Comparison of ENCODE assay signal across 1 cellular context in the genomic region with DNA sequence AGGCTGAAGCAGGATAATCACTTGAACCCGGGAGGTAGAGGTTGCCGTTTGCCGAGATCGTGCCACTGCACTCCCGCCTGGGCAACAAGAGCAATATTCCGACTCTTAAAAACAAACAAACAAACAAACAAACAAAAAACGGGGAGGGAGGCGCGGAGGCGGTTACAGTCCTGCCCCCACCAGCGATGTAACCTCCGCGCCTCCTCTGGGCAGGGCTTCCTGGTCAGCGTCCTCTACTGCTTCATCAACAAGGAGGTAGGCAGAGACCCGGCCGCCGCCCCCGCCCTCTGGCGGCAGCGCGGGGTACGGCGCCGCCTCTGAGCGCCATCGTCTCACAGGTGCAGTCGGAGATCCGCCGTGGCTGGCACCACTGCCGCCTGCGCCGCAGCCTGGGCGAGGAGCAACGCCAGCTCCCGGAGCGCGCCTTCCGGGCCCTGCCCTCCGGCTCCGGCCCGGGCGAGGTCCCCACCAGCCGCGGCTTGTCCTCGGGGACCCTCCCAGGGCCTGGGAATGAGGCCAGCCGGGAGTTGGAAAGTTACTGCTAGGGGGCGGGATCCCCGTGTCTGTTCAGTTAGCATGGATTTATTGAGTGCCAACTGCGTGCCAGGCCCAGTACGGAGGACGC.
TF ChIP-seq lines count a peak whose summit lies in the region.

No MANE protein-coding gene starts in this region.

TF ChIP-seq in HepG2, 621 proteins besides CTCF, POLR2A, EP300 and RAD21 (continued from another document and continues in another):
- TF ChIP-seq, protein P1, sequence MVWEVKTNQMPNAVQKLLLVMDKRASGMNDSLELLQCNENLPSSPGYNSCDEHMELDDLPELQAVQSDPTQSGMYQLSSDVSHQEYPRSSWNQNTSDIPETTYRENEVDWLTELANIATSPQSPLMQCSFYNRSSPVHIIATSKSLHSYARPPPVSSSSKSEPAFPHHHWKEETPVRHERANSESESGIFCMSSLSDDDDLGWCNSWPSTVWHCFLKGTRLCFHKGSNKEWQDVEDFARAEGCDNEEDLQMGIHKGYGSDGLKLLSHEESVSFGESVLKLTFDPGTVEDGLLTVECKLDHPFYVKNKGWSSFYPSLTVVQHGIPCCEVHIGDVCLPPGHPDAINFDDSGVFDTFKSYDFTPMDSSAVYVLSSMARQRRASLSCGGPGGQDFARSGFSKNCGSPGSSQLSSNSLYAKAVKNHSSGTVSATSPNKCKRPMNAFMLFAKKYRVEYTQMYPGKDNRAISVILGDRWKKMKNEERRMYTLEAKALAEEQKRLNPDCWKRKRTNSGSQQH (CRISPR knock-in tag; IDR thresholded peaks at IDR 0.05; ENCODE audit: low read depth): 0 out of 2 replicates have a peak, but pooled peaks have one; percentile 51
- TF ChIP-seq, protein P2, sequence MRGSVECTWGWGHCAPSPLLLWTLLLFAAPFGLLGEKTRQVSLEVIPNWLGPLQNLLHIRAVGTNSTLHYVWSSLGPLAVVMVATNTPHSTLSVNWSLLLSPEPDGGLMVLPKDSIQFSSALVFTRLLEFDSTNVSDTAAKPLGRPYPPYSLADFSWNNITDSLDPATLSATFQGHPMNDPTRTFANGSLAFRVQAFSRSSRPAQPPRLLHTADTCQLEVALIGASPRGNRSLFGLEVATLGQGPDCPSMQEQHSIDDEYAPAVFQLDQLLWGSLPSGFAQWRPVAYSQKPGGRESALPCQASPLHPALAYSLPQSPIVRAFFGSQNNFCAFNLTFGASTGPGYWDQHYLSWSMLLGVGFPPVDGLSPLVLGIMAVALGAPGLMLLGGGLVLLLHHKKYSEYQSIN (CRISPR knock-in tag; IDR thresholded peaks at IDR 0.05; ENCODE audit: borderline replicate concordance): no peak
- TF ChIP-seq FOXP1 (IDR thresholded peaks at IDR 0.05) (0 out of 2 replicates have a peak, but pooled peaks have one; percentile 44), FOXP1 (CRISPR knock-in tag; IDR thresholded peaks at IDR 0.05) (peak; percentile 62; the same call in 1 of the 2 replicates), ZNF792 (CRISPR knock-in tag; IDR thresholded peaks at IDR 0.05) (0 out of 2 replicates have a peak, but pooled peaks have one; percentile 30), SIN3A (IDR thresholded peaks at IDR 0.05; ENCODE audit: borderline replicate concordance, low read depth, low read length) (0 out of 2 replicates have a peak, but pooled peaks have one; percentile 1), HOXA3 (CRISPR knock-in tag; IDR thresholded peaks at IDR 0.05) (peak; percentile 75), ZNF550 (CRISPR knock-in tag; IDR thresholded peaks at IDR 0.05; ENCODE audit: borderline replicate concordance) (0 out of 2 replicates have a peak, but pooled peaks have one; percentile 12), CBFB (CRISPR knock-in tag; IDR thresholded peaks at IDR 0.05) (peak; percentile 58; the same call in 1 of the 2 replicates), RBFOX2 (IDR thresholded peaks at IDR 0.05; ENCODE audit: low read depth, low read length) (peak; percentile 69), XRCC5 (optimal IDR thresholded peaks at IDR 0.05; ENCODE audit: low read length) (peak; percentile 96), KAT2B (IDR thresholded peaks at IDR 0.05; ENCODE audit: borderline replicate concordance, low read depth, low read length) (no peak), POGZ (CRISPR knock-in tag; IDR thresholded peaks at IDR 0.05) (peak; percentile 34; the same call in 1 of the 2 replicates), NFE2L1 (CRISPR knock-in tag; IDR thresholded peaks at IDR 0.05; ENCODE audit: borderline replicate concordance) (no peak), POLR2G (IDR thresholded peaks at IDR 0.05; ENCODE audit: low read depth, low read length) (peak; percentile 57; the same call in 1 of the 2 replicates), FOXK1 (CRISPR knock-in tag; IDR thresholded peaks at IDR 0.05; ENCODE audit: borderline replicate concordance, low read depth) (peak; percentile 49; the same call in 1 of the 2 replicates), ZNF772 (CRISPR knock-in tag; IDR thresholded peaks at IDR 0.05) (peak; percentile 72), SMYD3 (CRISPR knock-in tag; IDR thresholded peaks at IDR 0.05) (peak; percentile 31; the same call in 1 of the 2 replicates), ATF7-NPFF (CRISPR knock-in tag; IDR thresholded peaks at IDR 0.05; ENCODE audit: low read depth) (peak; percentile 78), HNRNPL (IDR thresholded peaks at IDR 0.05; ENCODE audit: low read depth, low read length) (peak; percentile 77; the same call in 1 of the 2 replicates), TBL1XR1 (IDR thresholded peaks at IDR 0.05; ENCODE audit: borderline replicate concordance, low read length, partially characterized antibody) (peak; percentile 31)
- TF ChIP-seq, protein P3, sequence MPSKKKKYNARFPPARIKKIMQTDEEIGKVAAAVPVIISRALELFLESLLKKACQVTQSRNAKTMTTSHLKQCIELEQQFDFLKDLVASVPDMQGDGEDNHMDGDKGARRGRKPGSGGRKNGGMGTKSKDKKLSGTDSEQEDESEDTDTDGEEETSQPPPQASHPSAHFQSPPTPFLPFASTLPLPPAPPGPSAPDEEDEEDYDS (CRISPR knock-in tag; IDR thresholded peaks at IDR 0.05): peak; percentile 42; the same call in 1 of the 2 replicates
- TF ChIP-seq, protein P4, sequence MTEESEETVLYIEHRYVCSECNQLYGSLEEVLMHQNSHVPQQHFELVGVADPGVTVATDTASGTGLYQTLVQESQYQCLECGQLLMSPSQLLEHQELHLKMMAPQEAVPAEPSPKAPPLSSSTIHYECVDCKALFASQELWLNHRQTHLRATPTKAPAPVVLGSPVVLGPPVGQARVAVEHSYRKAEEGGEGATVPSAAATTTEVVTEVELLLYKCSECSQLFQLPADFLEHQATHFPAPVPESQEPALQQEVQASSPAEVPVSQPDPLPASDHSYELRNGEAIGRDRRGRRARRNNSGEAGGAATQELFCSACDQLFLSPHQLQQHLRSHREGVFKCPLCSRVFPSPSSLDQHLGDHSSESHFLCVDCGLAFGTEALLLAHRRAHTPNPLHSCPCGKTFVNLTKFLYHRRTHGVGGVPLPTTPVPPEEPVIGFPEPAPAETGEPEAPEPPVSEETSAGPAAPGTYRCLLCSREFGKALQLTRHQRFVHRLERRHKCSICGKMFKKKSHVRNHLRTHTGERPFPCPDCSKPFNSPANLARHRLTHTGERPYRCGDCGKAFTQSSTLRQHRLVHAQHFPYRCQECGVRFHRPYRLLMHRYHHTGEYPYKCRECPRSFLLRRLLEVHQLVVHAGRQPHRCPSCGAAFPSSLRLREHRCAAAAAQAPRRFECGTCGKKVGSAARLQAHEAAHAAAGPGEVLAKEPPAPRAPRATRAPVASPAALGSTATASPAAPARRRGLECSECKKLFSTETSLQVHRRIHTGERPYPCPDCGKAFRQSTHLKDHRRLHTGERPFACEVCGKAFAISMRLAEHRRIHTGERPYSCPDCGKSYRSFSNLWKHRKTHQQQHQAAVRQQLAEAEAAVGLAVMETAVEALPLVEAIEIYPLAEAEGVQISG (CRISPR knock-in tag; IDR thresholded peaks at IDR 0.05): peak; percentile 70; the same call in 1 of the 2 replicates
- TF ChIP-seq, protein P5, sequence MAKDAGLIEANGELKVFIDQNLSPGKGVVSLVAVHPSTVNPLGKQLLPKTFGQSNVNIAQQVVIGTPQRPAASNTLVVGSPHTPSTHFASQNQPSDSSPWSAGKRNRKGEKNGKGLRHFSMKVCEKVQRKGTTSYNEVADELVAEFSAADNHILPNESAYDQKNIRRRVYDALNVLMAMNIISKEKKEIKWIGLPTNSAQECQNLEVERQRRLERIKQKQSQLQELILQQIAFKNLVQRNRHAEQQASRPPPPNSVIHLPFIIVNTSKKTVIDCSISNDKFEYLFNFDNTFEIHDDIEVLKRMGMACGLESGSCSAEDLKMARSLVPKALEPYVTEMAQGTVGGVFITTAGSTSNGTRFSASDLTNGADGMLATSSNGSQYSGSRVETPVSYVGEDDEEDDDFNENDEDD (CRISPR knock-in tag; IDR thresholded peaks at IDR 0.05; ENCODE audit: borderline replicate concordance): 0 out of 2 replicates have a peak, but pooled peaks have one; percentile 36
- TF ChIP-seq, protein P6, sequence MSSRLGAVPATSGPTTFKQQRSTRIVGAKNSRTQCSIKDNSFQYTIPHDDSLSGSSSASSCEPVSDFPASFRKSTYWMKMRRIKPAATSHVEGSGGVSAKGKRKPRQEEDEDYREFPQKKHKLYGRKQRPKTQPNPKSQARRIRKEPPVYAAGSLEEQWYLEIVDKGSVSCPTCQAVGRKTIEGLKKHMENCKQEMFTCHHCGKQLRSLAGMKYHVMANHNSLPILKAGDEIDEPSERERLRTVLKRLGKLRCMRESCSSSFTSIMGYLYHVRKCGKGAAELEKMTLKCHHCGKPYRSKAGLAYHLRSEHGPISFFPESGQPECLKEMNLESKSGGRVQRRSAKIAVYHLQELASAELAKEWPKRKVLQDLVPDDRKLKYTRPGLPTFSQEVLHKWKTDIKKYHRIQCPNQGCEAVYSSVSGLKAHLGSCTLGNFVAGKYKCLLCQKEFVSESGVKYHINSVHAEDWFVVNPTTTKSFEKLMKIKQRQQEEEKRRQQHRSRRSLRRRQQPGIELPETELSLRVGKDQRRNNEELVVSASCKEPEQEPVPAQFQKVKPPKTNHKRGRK (CRISPR knock-in tag; IDR thresholded peaks at IDR 0.05): no peak
- TF ChIP-seq, protein P7, sequence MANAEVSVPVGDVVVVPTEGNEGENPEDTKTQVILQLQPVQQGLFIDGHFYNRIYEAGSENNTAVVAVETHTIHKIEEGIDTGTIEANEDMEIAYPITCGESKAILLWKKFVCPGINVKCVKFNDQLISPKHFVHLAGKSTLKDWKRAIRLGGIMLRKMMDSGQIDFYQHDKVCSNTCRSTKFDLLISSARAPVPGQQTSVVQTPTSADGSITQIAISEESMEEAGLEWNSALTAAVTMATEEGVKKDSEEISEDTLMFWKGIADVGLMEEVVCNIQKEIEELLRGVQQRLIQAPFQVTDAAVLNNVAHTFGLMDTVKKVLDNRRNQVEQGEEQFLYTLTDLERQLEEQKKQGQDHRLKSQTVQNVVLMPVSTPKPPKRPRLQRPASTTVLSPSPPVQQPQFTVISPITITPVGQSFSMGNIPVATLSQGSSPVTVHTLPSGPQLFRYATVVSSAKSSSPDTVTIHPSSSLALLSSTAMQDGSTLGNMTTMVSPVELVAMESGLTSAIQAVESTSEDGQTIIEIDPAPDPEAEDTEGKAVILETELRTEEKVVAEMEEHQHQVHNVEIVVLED (CRISPR knock-in tag; IDR thresholded peaks at IDR 0.05; ENCODE audit: borderline replicate concordance): no peak
- TF ChIP-seq, protein P8, sequence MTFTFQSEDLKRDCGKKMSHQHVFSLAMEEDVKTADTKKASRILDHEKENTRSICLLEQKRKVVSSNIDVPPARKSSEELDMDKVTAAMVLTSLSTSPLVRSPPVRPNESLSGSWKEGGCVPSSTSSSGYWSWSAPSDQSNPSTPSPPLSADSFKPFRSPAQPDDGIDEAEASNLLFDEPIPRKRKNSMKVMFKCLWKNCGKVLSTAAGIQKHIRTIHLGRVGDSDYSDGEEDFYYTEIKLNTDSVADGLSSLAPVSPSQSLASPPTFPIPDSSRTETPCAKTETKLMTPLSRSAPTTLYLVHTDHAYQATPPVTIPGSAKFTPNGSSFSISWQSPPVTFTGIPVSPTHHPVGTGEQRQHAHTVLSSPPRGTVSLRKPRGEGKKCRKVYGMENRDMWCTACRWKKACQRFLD (CRISPR knock-in tag; IDR thresholded peaks at IDR 0.05; ENCODE audit: borderline replicate concordance): no peak
- TF ChIP-seq, protein P9, sequence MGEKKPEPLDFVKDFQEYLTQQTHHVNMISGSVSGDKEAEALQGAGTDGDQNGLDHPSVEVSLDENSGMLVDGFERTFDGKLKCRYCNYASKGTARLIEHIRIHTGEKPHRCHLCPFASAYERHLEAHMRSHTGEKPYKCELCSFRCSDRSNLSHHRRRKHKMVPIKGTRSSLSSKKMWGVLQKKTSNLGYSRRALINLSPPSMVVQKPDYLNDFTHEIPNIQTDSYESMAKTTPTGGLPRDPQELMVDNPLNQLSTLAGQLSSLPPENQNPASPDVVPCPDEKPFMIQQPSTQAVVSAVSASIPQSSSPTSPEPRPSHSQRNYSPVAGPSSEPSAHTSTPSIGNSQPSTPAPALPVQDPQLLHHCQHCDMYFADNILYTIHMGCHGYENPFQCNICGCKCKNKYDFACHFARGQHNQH (CRISPR knock-in tag; IDR thresholded peaks at IDR 0.05): peak; percentile 66; the same call in 1 of the 2 replicates
- TF ChIP-seq, protein P10, sequence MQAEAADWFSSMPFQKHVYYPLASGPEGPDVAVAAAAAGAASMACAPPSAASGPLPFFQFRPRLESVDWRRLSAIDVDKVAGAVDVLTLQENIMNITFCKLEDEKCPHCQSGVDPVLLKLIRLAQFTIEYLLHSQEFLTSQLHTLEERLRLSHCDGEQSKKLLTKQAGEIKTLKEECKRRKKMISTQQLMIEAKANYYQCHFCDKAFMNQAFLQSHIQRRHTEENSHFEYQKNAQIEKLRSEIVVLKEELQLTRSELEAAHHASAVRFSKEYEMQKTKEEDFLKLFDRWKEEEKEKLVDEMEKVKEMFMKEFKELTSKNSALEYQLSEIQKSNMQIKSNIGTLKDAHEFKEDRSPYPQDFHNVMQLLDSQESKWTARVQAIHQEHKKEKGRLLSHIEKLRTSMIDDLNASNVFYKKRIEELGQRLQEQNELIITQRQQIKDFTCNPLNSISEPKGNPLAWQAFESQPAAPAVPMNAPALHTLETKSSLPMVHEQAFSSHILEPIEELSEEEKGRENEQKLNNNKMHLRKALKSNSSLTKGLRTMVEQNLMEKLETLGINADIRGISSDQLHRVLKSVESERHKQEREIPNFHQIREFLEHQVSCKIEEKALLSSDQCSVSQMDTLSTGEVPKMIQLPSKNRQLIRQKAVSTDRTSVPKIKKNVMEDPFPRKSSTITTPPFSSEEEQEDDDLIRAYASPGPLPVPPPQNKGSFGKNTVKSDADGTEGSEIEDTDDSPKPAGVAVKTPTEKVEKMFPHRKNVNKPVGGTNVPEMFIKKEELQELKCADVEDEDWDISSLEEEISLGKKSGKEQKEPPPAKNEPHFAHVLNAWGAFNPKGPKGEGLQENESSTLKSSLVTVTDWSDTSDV (CRISPR knock-in tag; IDR thresholded peaks at IDR 0.05): no peak
- TF ChIP-seq, protein P11, sequence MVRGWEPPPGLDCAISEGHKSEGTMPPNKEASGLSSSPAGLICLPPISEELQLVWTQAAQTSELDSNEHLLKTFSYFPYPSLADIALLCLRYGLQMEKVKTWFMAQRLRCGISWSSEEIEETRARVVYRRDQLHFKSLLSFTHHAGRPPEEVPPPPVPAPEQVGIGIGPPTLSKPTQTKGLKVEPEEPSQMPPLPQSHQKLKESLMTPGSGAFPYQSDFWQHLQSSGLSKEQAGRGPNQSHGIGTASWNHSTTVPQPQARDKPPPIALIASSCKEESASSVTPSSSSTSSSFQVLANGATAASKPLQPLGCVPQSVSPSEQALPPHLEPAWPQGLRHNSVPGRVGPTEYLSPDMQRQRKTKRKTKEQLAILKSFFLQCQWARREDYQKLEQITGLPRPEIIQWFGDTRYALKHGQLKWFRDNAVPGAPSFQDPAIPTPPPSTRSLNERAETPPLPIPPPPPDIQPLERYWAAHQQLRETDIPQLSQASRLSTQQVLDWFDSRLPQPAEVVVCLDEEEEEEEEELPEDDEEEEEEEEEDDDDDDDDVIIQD (CRISPR knock-in tag; IDR thresholded peaks at IDR 0.05; ENCODE audit: low read depth): 0 out of 2 replicates have a peak, but pooled peaks have one; percentile 36
